In genomic region chr1:9316080-9316444, GRCh38 we compare ENCODE assay signal across 10 cellular contexts. TPM values are rescaled to one million over a fixed set of nuclear protein-coding genes. Genes with fewer than 3 reads are reported as not detected.
DNase-seq lines count a peak whose midpoint lies in the region; ATAC-seq, FAIRE-seq and TF ChIP-seq lines count a peak whose summit lies in the region.
"Had no signal": no experiment of that assay in that cellular context is flagged by ENCODE, and none has a peak within 500 bp of the region (broad histone marks: within the 10 kb centered on the region; RNA-seq: fewer than 3 reads in every experiment).

No MANE protein-coding gene starts in this region.

- H3K9me3 Mint-ChIP-seq in HFFc6 = no peaks in the 10 kb centered on the region
- H3K9me3 Mint-ChIP-seq in stimulated activated effector memory CD8-positive, alpha-beta T cell treated with anti-CD3 and anti-CD28 coated beads, Interleukin-12 subunit alpha, Interleukin-12 subunit beta, amount 100 ng/mL, for 72 hours = no peaks in the 10 kb centered on the region

- H3K4me1 Mint-ChIP-seq in HFFc6 (ENCODE audit: low read depth) = peaks cover 31% of the 10 kb centered on the region
- H3K4me1 Mint-ChIP-seq in stimulated activated effector memory CD8-positive, alpha-beta T cell treated with anti-CD3 and anti-CD28 coated beads, Interleukin-12 subunit alpha, Interleukin-12 subunit beta, amount 100 ng/mL, for 72 hours = peaks cover 37% of the 10 kb centered on the region

- DNase-seq in HFFc6 (no peak), NCI-H2107 treated with DMSO at 0.1 percent for 48 hours (lab: John Stamatoyannopoulos, UW; ENCODE audit: unreplicated experiment) (no peak), GM19239 (ENCODE audit: insufficient read length, low spot score) (no peak), NCI-H2107 (lab: John Stamatoyannopoulos, UW) (no peak)
- peak; percentile 19 to 50 for DNase-seq in activated CD4-positive, alpha-beta T cell treated with anti-CD3 and anti-CD28 coated beads, Interleukin-2, amount 50 U/mL, for 48 hours
- peak; percentile 11 to 73 for DNase-seq in stimulated activated effector memory CD8-positive, alpha-beta T cell treated with anti-CD3 and anti-CD28 coated beads, Interleukin-12 subunit alpha, Interleukin-12 subunit beta, amount 100 ng/mL, for 72 hours (ENCODE audit: low spot score in 2 of 2)
- DNase-seq: Karpas-422, NCI-H446 treated with DMSO at 0.1 percent for 48 hours had no signal

- peak overlapping the region; percentile 93 for H3K27ac Mint-ChIP-seq in HFFc6
- peak overlapping the region; percentile 95 for H3K27ac Mint-ChIP-seq in stimulated activated effector memory CD8-positive, alpha-beta T cell treated with anti-CD3 and anti-CD28 coated beads, Interleukin-12 subunit alpha, Interleukin-12 subunit beta, amount 100 ng/mL, for 72 hours

- no peak overlapping the region; the same call in 1 of the 2 replicates for H3K4me3 Mint-ChIP-seq in HFFc6
- H3K4me3 Mint-ChIP-seq in stimulated activated effector memory CD8-positive, alpha-beta T cell treated with anti-CD3 and anti-CD28 coated beads, Interleukin-12 subunit alpha, Interleukin-12 subunit beta, amount 100 ng/mL, for 72 hours = peak overlapping the region; percentile 71

- H3K27me3 Mint-ChIP-seq in HFFc6 (ENCODE audit: insufficient read depth) = no peaks in the 10 kb centered on the region

- H3K36me3 Mint-ChIP-seq in HFFc6 (ENCODE audit: low read depth) = no peaks in the 10 kb centered on the region
- H3K36me3 Mint-ChIP-seq in stimulated activated effector memory CD8-positive, alpha-beta T cell treated with anti-CD3 and anti-CD28 coated beads, Interleukin-12 subunit alpha, Interleukin-12 subunit beta, amount 100 ng/mL, for 72 hours = peaks cover 4% of the 10 kb centered on the region

- ATAC-seq in esophagus mucosa (peak; percentile 56), HG03280 (IDR thresholded peaks at IDR 0.05; ENCODE audit: unreplicated experiment) (no peak)
- peak; percentile 66 for ATAC-seq in stimulated activated effector memory CD8-positive, alpha-beta T cell treated with anti-CD3 and anti-CD28 coated beads, Interleukin-12 subunit alpha, Interleukin-12 subunit beta, amount 100 ng/mL, for 72 hours

- FAIRE-seq in GM19239 (lab: Jason Lieb, UNC) = no peak

- TF ChIP-seq CTCF in HFFc6 (IDR thresholded peaks at IDR 0.05) = no peak

RNA-seq across cellular contexts. Expression of gene SPSB1, which starts 23.4 kb away (rescaled TPM):
- 10 to 100 TPM in 1 of 6 experiments, 1 to 10 TPM in 5; 5.9 to 10.4 (median 8.6) TPM for total RNA-seq in HFFc6 (2021; fragmentation: NEBNext Ultra II Directional; extraction: Animal tissue kit (Norgen Biotek cat#: 25700))
- total RNA-seq in esophagus mucosa = 15.5 TPM

Comparison
In these comparisons a context has a peak if more than half of its experiments do, and no peak if none do; other contexts are left out.
1. DNase-seq: peak in activated CD4-positive, alpha-beta T cell treated with anti-CD3 and anti-CD28 coated beads, Interleukin-2, amount 50 U/mL, for 48 hours (2 of 2) and stimulated activated effector memory CD8-positive, alpha-beta T cell treated with anti-CD3 and anti-CD28 coated beads, Interleukin-12 subunit alpha, Interleukin-12 subunit beta, amount 100 ng/mL, for 72 hours (2 of 2); none in HFFc6 (single experiment), NCI-H2107 treated with DMSO at 0.1 percent for 48 hours (single experiment), GM19239 (single experiment) and NCI-H2107 (single experiment).